8 cellular contexts compared by ENCODE assay signal in the genomic region with DNA sequence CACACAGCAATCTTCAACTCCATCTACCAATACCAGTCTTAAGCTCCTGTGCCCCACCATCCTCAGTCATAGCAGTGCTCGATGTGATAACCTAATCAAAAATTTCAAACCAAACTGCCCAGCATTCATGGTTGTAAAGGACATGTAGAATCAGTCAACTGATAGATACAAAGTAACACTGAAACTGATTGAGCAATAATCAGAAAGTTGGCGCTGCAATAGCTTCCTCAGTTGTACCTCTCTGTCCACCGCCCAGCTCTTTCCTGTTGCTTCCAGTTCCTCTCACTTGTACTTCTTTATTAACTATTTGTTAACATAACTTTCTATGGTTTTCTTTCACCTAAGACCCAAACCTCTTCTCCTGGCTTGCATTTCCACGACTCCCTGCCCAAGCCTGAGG.
"Had no signal": no experiment of that assay in that cellular context is flagged by ENCODE, and none has a peak within 500 bp of the region (broad histone marks: within the 10 kb centered on the region; RNA-seq: fewer than 3 reads in every experiment).

No MANE protein-coding gene starts in this region.

- H3K4me3 ChIP-seq: GM23338, K562 had no signal

- H2AFZ ChIP-seq: GM23338 had no signal

- DNase-seq: H9, HCEC 1CT, KG1 had no signal

- FAIRE-seq: H1, H54, HTR-8/SVneo, K562 had no signal

- H3K4me2 ChIP-seq: GM23338 had no signal

- ATAC-seq: GM23338, K562 had no signal
